In genomic region chr16:3283525-3284447, GRCh38 we compare ENCODE assay signal across 1 cellular context.
TF ChIP-seq lines count a peak whose summit lies in the region.

No MANE protein-coding gene starts in this region.

TF ChIP-seq in K562, 482 proteins besides CTCF, POLR2A, EP300 and RAD21 (continues in another document):
- TF ChIP-seq TEAD4 (IDR thresholded peaks at IDR 0.05; ENCODE audit: low read length) (no peak), TEAD4 (CRISPR knock-in tag; IDR thresholded peaks at IDR 0.05; ENCODE audit: borderline replicate concordance) (no peak), JUND (IDR thresholded peaks at IDR 0.05; ENCODE audit: borderline replicate concordance, low read depth, low read length) (0 out of 2 replicates have a peak, but pooled peaks have one; percentile 0), JUND (tag; IDR thresholded peaks at IDR 0.05; ENCODE audit: borderline replicate concordance, low read depth, low read length) (no peak), PRDM10 (IDR thresholded peaks at IDR 0.05; ENCODE audit: partially characterized antibody) (no peak), EZH2 (IDR thresholded peaks at IDR 0.05; ENCODE audit: borderline replicate concordance, low read depth, low read length) (no peak), EP400 (IDR thresholded peaks at IDR 0.05) (no peak), PHF8 (IDR thresholded peaks at IDR 0.05; ENCODE audit: borderline replicate concordance, low read length) (peak; percentile 85; the same call in 1 of the 2 replicates), ZNF511 (CRISPR knock-in tag; IDR thresholded peaks at IDR 0.05) (0 out of 2 replicates have a peak, but pooled peaks have one; percentile 2), BRD9 (IDR thresholded peaks at IDR 0.05; ENCODE audit: low read depth, partially characterized antibody) (no peak), HDAC2 (IDR thresholded peaks at IDR 0.05) (no peak), RBM14 (IDR thresholded peaks at IDR 0.05; ENCODE audit: borderline replicate concordance, insufficient read depth, low read depth, low read length) (no peak), ZNF24 (IDR thresholded peaks at IDR 0.05) (no peak), ARID3B (CRISPR knock-in tag; IDR thresholded peaks at IDR 0.05; ENCODE audit: borderline replicate concordance) (0 out of 2 replicates have a peak, but pooled peaks have one; percentile 61), MYC (IDR thresholded peaks at IDR 0.05; ENCODE audit: low read depth, low read length) (no peak), MYC (CRISPR knock-in tag; IDR thresholded peaks at IDR 0.05; ENCODE audit: borderline replicate concordance, low read depth) (no peak), ID3 (CRISPR knock-in tag; IDR thresholded peaks at IDR 0.05) (no peak), ID3 (tag; IDR thresholded peaks at IDR 0.05) (no peak), SMAD4 (CRISPR knock-in tag; conservative IDR thresholded peaks at IDR 0.05) (0 out of 2 replicates have a peak, but pooled peaks have one; percentile 7), ZSCAN29 (IDR thresholded peaks at IDR 0.05) (no peak), BCOR (IDR thresholded peaks at IDR 0.05) (peak; percentile 20; the same call in 1 of the 2 replicates), COPS2 (conservative IDR thresholded peaks at IDR 0.05) (no peak), ZNF561 (CRISPR knock-in tag; conservative IDR thresholded peaks at IDR 0.05) (0 out of 2 replicates have a peak, but pooled peaks have one; percentile 18), CUX1 (CRISPR knock-in tag; IDR thresholded peaks at IDR 0.05) (no peak), MAFK (IDR thresholded peaks at IDR 0.05; ENCODE audit: low read length) (no peak), PYGO2 (tag; IDR thresholded peaks at IDR 0.05) (no peak), ILK (tag; IDR thresholded peaks at IDR 0.05; ENCODE audit: borderline replicate concordance, low read depth) (no peak), ZNF277 (CRISPR knock-in tag; IDR thresholded peaks at IDR 0.05; ENCODE audit: borderline replicate concordance) (no peak), TBL1XR1 (IDR thresholded peaks at IDR 0.05; ENCODE audit: low read length in 2 of 2) (no peak), SRSF9 (IDR thresholded peaks at IDR 0.05; ENCODE audit: borderline replicate concordance, low read depth, low read length) (no peak), RB1 (IDR thresholded peaks at IDR 0.05; ENCODE audit: low read depth) (0 out of 2 replicates have a peak, but pooled peaks have one; percentile 30), MCM7 (IDR thresholded peaks at IDR 0.05) (no peak), PKNOX1 (IDR thresholded peaks at IDR 0.05) (no peak), CREB5 (CRISPR knock-in tag; IDR thresholded peaks at IDR 0.05) (no peak), ZFPM2 (CRISPR knock-in tag; IDR thresholded peaks at IDR 0.05) (no peak)
